In genomic region chr1:204506091-204506968, GRCh38 we compare ENCODE assay signal across 8 cellular contexts. TPM values are rescaled to one million over a fixed set of nuclear protein-coding genes. Genes with fewer than 3 reads are reported as not detected.
DNase-seq lines count a peak whose midpoint lies in the region; ATAC-seq, FAIRE-seq and TF ChIP-seq lines count a peak whose summit lies in the region.

No MANE protein-coding gene starts in this region.

- no peak for FAIRE-seq in H54 (lab: Jason Lieb, UNC)

- no peak overlapping the region for H2BK5ac ChIP-seq in neuronal stem cell (ENCODE audit: low read length)

- H4K91ac ChIP-seq in neuronal stem cell (ENCODE audit: low read depth, low read length, poor library complexity), result no peak overlapping the region

- no CpG with 5 or more reads among the region's 31 CpGs for WGBS in neuronal stem cell (ENCODE audit: extremely low coverage in 2 of 2, insufficient read length in 2 of 2, insufficient replicate concordance in 1 of 2), 2 donors
- WGBS in testis, 2 donors, result 0 to 1% methylated on average over 31 of the region's 31 CpGs

- H3K14ac ChIP-seq in neuronal stem cell (ENCODE audit: low read length), result no peak overlapping the region

- no peak overlapping the region for H2AK5ac ChIP-seq in neuronal stem cell (ENCODE audit: low read depth, low read length)

- intact Hi-C loops in testis (cut with DNase I; ENCODE audit: low total_unique reads), result no loop called here

- peak overlapping the region; percentile 61 for H3K4me3 ChIP-seq in LNCaP clone FGC (ENCODE audit: low read depth, low read length)
- peak overlapping the region; percentile 69 to 80 for H3K4me3 ChIP-seq in neuronal stem cell (ENCODE audit: low read length in 2 of 2)
- peak overlapping the region; percentile 63 to 75 for H3K4me3 ChIP-seq in testis

- no peaks in the 10 kb centered on the region for H3K27me3 ChIP-seq in foreskin keratinocyte
- no peaks in the 10 kb centered on the region for H3K27me3 ChIP-seq in neuronal stem cell (ENCODE audit: control insufficient read depth in 3 of 3, insufficient read depth in 3 of 3, low read depth in 1 of 3, low read length in 3 of 3)
- no peaks in the 10 kb centered on the region for H3K27me3 ChIP-seq in testis

- H4K8ac ChIP-seq in neuronal stem cell (ENCODE audit: low read depth, low read length), result no peak overlapping the region

- no peak overlapping the region for H2BK12ac ChIP-seq in neuronal stem cell (ENCODE audit: low read length)

- no peaks in the 10 kb centered on the region for H3K79me1 ChIP-seq in neuronal stem cell (ENCODE audit: low read depth, low read length)

- H3K27ac ChIP-seq in foreskin keratinocyte (peak overlapping the region; percentile 11), neuronal stem cell (replicated peaks; ENCODE audit: low read length) (no peak overlapping the region), testis (peak overlapping the region; percentile 95 to 98)

- no peak overlapping the region for H3K4ac ChIP-seq in neuronal stem cell (ENCODE audit: low read length)

- peak; percentile 71 for DNase-seq in DMS79 (lab: John Stamatoyannopoulos, UW)
- DNase-seq in H54 (ENCODE audit: insufficient read length, low spot score), result peak; percentile 33
- peak; percentile 87 for DNase-seq in LNCaP clone FGC (ENCODE audit: low read depth)
- peak; percentile 89 for DNase-seq in RPMI7951 (ENCODE audit: low read depth)
- DNase-seq in activated effector memory CD4-positive, alpha-beta T cell treated with anti-CD3 and anti-CD28 coated beads, Interleukin-2, amount 50 U/mL, for 16 hours, result peak; percentile 87
- DNase-seq in foreskin keratinocyte, result peak; percentile 69 to 90
- DNase-seq in neuronal stem cell (ENCODE audit: low spot score), result peak; percentile 92
- DNase-seq in testis, result peak; percentile 84

- H2AFZ ChIP-seq in neuronal stem cell (ENCODE audit: low read length), result peak overlapping the region; percentile 86

- TF ChIP-seq CTCF in LNCaP clone FGC (IDR thresholded peaks at IDR 0.05; ENCODE audit: control insufficient read depth, extremely low read depth, insufficient read depth), result no peak
- TF ChIP-seq CTCF in foreskin keratinocyte (conservative IDR thresholded peaks at IDR 0.05), result no peak
- no peak for TF ChIP-seq CTCF in testis (IDR thresholded peaks at IDR 0.05)

- H3K4me1 ChIP-seq in foreskin keratinocyte (no peaks in the 10 kb centered on the region), neuronal stem cell (ENCODE audit: control insufficient read depth in 2 of 2, insufficient read depth in 1 of 2, low read depth in 1 of 2, low read length in 2 of 2) (peaks cover 3 to 8% of the 10 kb centered on the region in 2 donors), testis (peaks cover 6% of the 10 kb centered on the region)

- TF ChIP-seq POLR2A in H54 (IDR thresholded peaks at IDR 0.05; ENCODE audit: low read depth, low read length) (no peak), testis (IDR thresholded peaks at IDR 0.05) (no peak)

- no peak overlapping the region for H3K23ac ChIP-seq in neuronal stem cell (ENCODE audit: low read depth, low read length, poor library complexity)

- no peaks in the 10 kb centered on the region for H3K36me3 ChIP-seq in neuronal stem cell (replicated peaks in 1 of 2; ENCODE audit: control insufficient read depth in 2 of 2, insufficient read depth in 2 of 2, low read length in 2 of 2)
- no peaks in the 10 kb centered on the region for H3K36me3 ChIP-seq in testis (ENCODE audit: low read depth, missing control alignments)

- H3K18ac ChIP-seq in neuronal stem cell (ENCODE audit: low read length), result no peak overlapping the region

- peak overlapping the region; percentile 2 for H3K4me2 ChIP-seq in neuronal stem cell (ENCODE audit: insufficient read depth, low read length, poor library complexity, severe bottlenecking)

- H2BK120ac ChIP-seq in neuronal stem cell (ENCODE audit: low read depth, low read length), result no peak overlapping the region

- H3K9me3 ChIP-seq in neuronal stem cell (replicated peaks in 1 of 2; ENCODE audit: control insufficient read depth in 2 of 2, insufficient read depth in 1 of 2, low read depth in 1 of 2, low read length in 2 of 2), result no peaks in the 10 kb centered on the region
- no peaks in the 10 kb centered on the region for H3K9me3 ChIP-seq in testis

- H3K9ac ChIP-seq in neuronal stem cell (ENCODE audit: low read depth, low read length, poor library complexity), result no peak overlapping the region

- peak; percentile 72 for ATAC-seq in foreskin keratinocyte

- no peak overlapping the region for H2BK15ac ChIP-seq in neuronal stem cell (ENCODE audit: low read length)

RNA-seq across cellular contexts. Expression of gene MDM4, which starts 9.9 kb away (rescaled TPM):
- total RNA-seq in RPMI7951 (2014; rRNA removed; shearing (Covaris generic)), result 4.6 and 9.1 TPM in 2 replicates
- 14.7 and 15.2 TPM in 2 replicates for total RNA-seq in foreskin keratinocyte
- polyA plus RNA-seq in foreskin keratinocyte, result 3.1 and 3.6 TPM in 2 replicates
- polyA plus RNA-seq in neuronal stem cell (2013, experiment 1 of 2), result 18.0 TPM
- polyA plus RNA-seq in neuronal stem cell (2013, experiment 2 of 2), result 21.9 TPM
- total RNA-seq in testis, result 100 to 1,000 TPM in 1 of 2 donors, 10 to 100 TPM in 1; 96.2 to 110 TPM
- 43.3 TPM for polyA plus RNA-seq in testis (ENCODE audit: insufficient read depth, low read depth, low replicate concordance)

RNA-seq across cellular contexts. Expression of gene PIK3C2B, which starts 11.7 kb away (rescaled TPM):
- total RNA-seq in RPMI7951 (2014; rRNA removed; shearing (Covaris generic)), result 0.49 and 1.1 TPM in 2 replicates
- total RNA-seq in foreskin keratinocyte (3.0 and 3.6 TPM in 2 replicates), testis (10 to 100 TPM; 12.7 to 20.1 TPM)
- polyA plus RNA-seq in foreskin keratinocyte (0.58 and 0.69 TPM in 2 replicates), testis (ENCODE audit: insufficient read depth, low read depth, low replicate concordance) (7.6 TPM)
- polyA plus RNA-seq in neuronal stem cell (2013, experiment 1 of 2), result 15.3 TPM
- 16.6 TPM for polyA plus RNA-seq in neuronal stem cell (2013, experiment 2 of 2)

Comparison
In these comparisons a context has a peak if more than half of its experiments do, and no peak if none do; other contexts are left out.
1. DNase-seq: peak in every context shown above with its lines; median percentile 92 in neuronal stem cell; 89 in RPMI7951; 87 in LNCaP clone FGC; 87 in activated effector memory CD4-positive, alpha-beta T cell treated with anti-CD3 and anti-CD28 coated beads, Interleukin-2, amount 50 U/mL, for 16 hours; 84 in testis; 80 in foreskin keratinocyte; 71 in DMS79; 33 in H54.